ENCODE assay signal across 20 cellular contexts in the genomic region with DNA sequence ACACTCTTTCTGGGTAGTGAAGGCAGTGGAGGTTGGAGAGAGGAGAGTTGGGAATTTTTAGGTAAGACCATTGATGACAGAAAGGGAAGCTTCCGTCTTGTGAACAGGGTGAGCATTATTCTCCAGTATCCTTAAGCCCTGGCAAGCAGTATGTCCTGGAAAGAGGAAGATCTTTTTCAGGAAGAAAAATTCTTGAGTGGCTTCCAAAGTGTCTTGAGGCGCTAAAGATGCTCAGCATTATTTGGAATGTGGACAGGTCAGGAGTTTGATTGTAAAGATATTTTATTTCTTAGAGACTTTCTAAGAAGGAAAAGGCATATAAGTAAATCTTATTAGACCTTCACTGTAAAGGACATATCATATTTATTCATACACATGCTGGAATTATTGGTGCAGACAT. TPM values are rescaled to one million over a fixed set of nuclear protein-coding genes. Genes with fewer than 3 reads are reported as not detected.
DNase-seq lines count a peak whose midpoint lies in the region; ATAC-seq, FAIRE-seq and TF ChIP-seq lines count a peak whose summit lies in the region.
"Had no signal": no experiment of that assay in that cellular context is flagged by ENCODE, and none has a peak within 500 bp of the region (broad histone marks: within the 10 kb centered on the region; RNA-seq: fewer than 3 reads in every experiment).

No MANE protein-coding gene starts in this region.

- H3K36me3 ChIP-seq in HepG2 (replicated peaks in 1 of 2; ENCODE audit: control insufficient read depth in 1 of 2, insufficient read depth in 2 of 2, low read length in 2 of 2) (peaks cover 36 to 59% of the 10 kb centered on the region in 2 experiments), right lobe of liver (peaks cover 0 to 62% (median 40%) of the 10 kb centered on the region in 4 donors), IMR-90 (ENCODE audit: control insufficient read depth, insufficient read depth, low read length) (no peaks in the 10 kb centered on the region), kidney (ENCODE audit: control insufficient read depth in 1 of 2, insufficient read depth in 2 of 2, low read length in 2 of 2) (peaks cover 21 to 33% of the 10 kb centered on the region in 2 donors)
- H3K36me3 ChIP-seq: BLaER1 had no signal

- no peak for TF ChIP-seq RAD21 in HepG2 (CRISPR knock-in tag; IDR thresholded peaks at IDR 0.05)
- no peak for TF ChIP-seq RAD21 in IMR-90 (IDR thresholded peaks at IDR 0.05; ENCODE audit: low read length)

- WGBS in HepG2 (ENCODE audit: low lambda C conversion rate) = 98% methylated on average over 2 of the region's 2 CpGs
- 88% methylated on average over 2 of the region's 2 CpGs for whole genome bisulfite sequencing in right lobe of liver (ENCODE audit: insufficient coverage, low coverage, low lambda C conversion rate, missing lambda C conversion rate)
- 100% methylated on average over 1 of the region's 2 CpGs; no CpG with 5 or more reads in 1 of the 2 experiments for WGBS in IMR-90 (ENCODE audit: extremely low coverage in 2 of 2, insufficient read length in 1 of 2), 2 experiments

- in situ Hi-C loops in HepG2 (cut with HindIII; ENCODE audit: extremely low pct_ligation_motif_present, low pct_unique_long_range_greater_than_20kb) (no loop called here), IMR-90 (cut with MboI; ENCODE audit: low sequenced_read_pairs) (no loop called here)

- no peaks in the 10 kb centered on the region for H3K9me3 ChIP-seq in HepG2 (ENCODE audit: low read length)
- H3K9me3 ChIP-seq in right lobe of liver = no peaks in the 10 kb centered on the region
- H3K9me3 ChIP-seq in IMR-90 (ENCODE audit: control insufficient read depth, insufficient read depth, low read length) = no peaks in the 10 kb centered on the region
- H3K9me3 ChIP-seq in kidney (ENCODE audit: control insufficient read depth in 1 of 2, low read length in 2 of 2) = no peaks in the 10 kb centered on the region
- H3K9me3 ChIP-seq: BLaER1 had no signal

- no peak overlapping the region for H4K91ac ChIP-seq in IMR-90 (ENCODE audit: insufficient read depth, low read depth, low read length)

- peak overlapping the region; percentile 43 for H3K27ac Mint-ChIP-seq in progenitor cell of endocrine pancreas
- no peak overlapping the region for H3K27ac Mint-ChIP-seq in activated T-helper 17 cell treated with anti-CD3 and anti-CD28 coated beads, Interleukin-2, amount 50 U/mL, for 72 hours
- H3K27ac Mint-ChIP-seq: B cell; CD8-positive, alpha-beta memory T cell; GM23338; H9 had no signal

- no peak overlapping the region for H3K23ac ChIP-seq in IMR-90 (ENCODE audit: low read depth, low read length)

- no peak overlapping the region for H2BK5ac ChIP-seq in IMR-90 (ENCODE audit: low read depth, low read length, poor library complexity, severe bottlenecking)

- TF ChIP-seq EP300 in HepG2 (IDR thresholded peaks at IDR 0.05; ENCODE audit: low read depth in 2 of 2, low read length in 2 of 2) = no peak
- TF ChIP-seq EP300 in HepG2 (CRISPR knock-in tag; IDR thresholded peaks at IDR 0.05; ENCODE audit: borderline replicate concordance) = no peak

- H3K36me3 Mint-ChIP-seq in progenitor cell of endocrine pancreas (ENCODE audit: insufficient read depth) = peaks cover 6% of the 10 kb centered on the region
- no peaks in the 10 kb centered on the region for H3K36me3 Mint-ChIP-seq in activated T-helper 17 cell treated with anti-CD3 and anti-CD28 coated beads, Interleukin-2, amount 50 U/mL, for 72 hours (ENCODE audit: low read depth)

- FAIRE-seq in HepG2 (lab: Jason Lieb, UNC) (no peak), kidney (lab: Jason Lieb, UNC) (no peak)
- FAIRE-seq: GM12878 had no signal

- no peak overlapping the region for H3K4me3 Mint-ChIP-seq in progenitor cell of endocrine pancreas (ENCODE audit: low read depth)
- no peak overlapping the region for H3K4me3 Mint-ChIP-seq in activated T-helper 17 cell treated with anti-CD3 and anti-CD28 coated beads, Interleukin-2, amount 50 U/mL, for 72 hours
- H3K4me3 Mint-ChIP-seq: B cell; CD4-positive, CD25-positive, alpha-beta regulatory T cell; CD8-positive, alpha-beta memory T cell; GM23338; H9 had no signal

- H2AFZ ChIP-seq in HepG2 (ENCODE audit: low read length) (no peak overlapping the region), IMR-90 (replicated peaks; ENCODE audit: low read length, poor library complexity) (no peak overlapping the region)
- H2AFZ ChIP-seq: GM23338 had no signal

- peaks cover 25% of the 10 kb centered on the region for H3K4me1 ChIP-seq in HepG2 (ENCODE audit: insufficient read depth, low read length)
- H3K4me1 ChIP-seq in right lobe of liver = peaks cover 0 to 1% (median 0%) of the 10 kb centered on the region in 4 donors
- H3K4me1 ChIP-seq in IMR-90 (ENCODE audit: control insufficient read depth, insufficient read depth, low read length) = peaks cover 11% of the 10 kb centered on the region
- H3K4me1 ChIP-seq in kidney (ENCODE audit: control insufficient read depth in 1 of 2, insufficient read depth in 1 of 2, low read depth in 1 of 2, low read length in 2 of 2) = no peaks in the 10 kb centered on the region
- H3K4me1 ChIP-seq: BLaER1 had no signal

- no peaks in the 10 kb centered on the region for H3K27me3 ChIP-seq in HepG2 (ENCODE audit: control insufficient read depth in 1 of 2, insufficient read depth in 2 of 2, low read length in 2 of 2)
- H3K27me3 ChIP-seq in right lobe of liver = no peaks in the 10 kb centered on the region
- no peaks in the 10 kb centered on the region for H3K27me3 ChIP-seq in IMR-90 (ENCODE audit: control insufficient read depth, insufficient read depth, low read length)
- H3K27me3 ChIP-seq: BLaER1 had no signal

- H3K14ac ChIP-seq in IMR-90 (replicated peaks; ENCODE audit: low read depth, low read length) = no peak overlapping the region; the same call in 1 of the 2 replicates

- no peak overlapping the region; the same call in 1 of the 2 replicates for H3K4ac ChIP-seq in IMR-90 (ENCODE audit: low read depth, low read length)

- H3K27ac ChIP-seq in HepG2 (ENCODE audit: extremely low read length, insufficient read depth, low read length) (no peak overlapping the region), right lobe of liver (no peak overlapping the region), IMR-90 (ENCODE audit: insufficient read depth, low read length) (no peak overlapping the region), kidney (ENCODE audit: low read depth in 2 of 2, low read length in 2 of 2) (no peak overlapping the region)
- H3K27ac ChIP-seq: BLaER1, C4-2B had no signal

- no peak overlapping the region for H3K4me2 ChIP-seq in HepG2 (ENCODE audit: low read depth, low read length)
- no peak overlapping the region for H3K4me2 ChIP-seq in IMR-90 (ENCODE audit: low read depth, low read length)
- H3K4me2 ChIP-seq: BLaER1, GM23338 had no signal

- BruUV-seq in HepG2 (replicated peaks; lab: Mats Ljungman, UMichigan) (TSS peak; percentile 29), IMR-90 (replicated peaks; lab: Mats Ljungman, UMichigan) (no TSS peak)

- no peak overlapping the region for H2BK120ac ChIP-seq in IMR-90 (ENCODE audit: low read depth, low read length)

- H2BK15ac ChIP-seq in IMR-90 (ENCODE audit: low read depth, low read length) = 0 out of 3 replicates have a peak overlapping the region, but pooled peaks have one; percentile 43

- peaks cover 14% of the 10 kb centered on the region; the same call in 1 of the 2 replicates for H3K9me1 ChIP-seq in IMR-90 (ENCODE audit: insufficient read depth, low read length)

- no peak overlapping the region for H2AK5ac ChIP-seq in IMR-90 (ENCODE audit: low read depth, low read length)

- no peaks in the 10 kb centered on the region; the same call in 1 of the 2 replicates for H4K20me1 ChIP-seq in HepG2 (ENCODE audit: insufficient read depth, low read length)
- no peaks in the 10 kb centered on the region for H4K20me1 ChIP-seq in IMR-90 (ENCODE audit: insufficient read depth, low read length)
- H4K20me1 ChIP-seq: BLaER1 had no signal

- H3K4me1 Mint-ChIP-seq in progenitor cell of endocrine pancreas (ENCODE audit: low read depth) = no peaks in the 10 kb centered on the region
- peaks cover 5% of the 10 kb centered on the region for H3K4me1 Mint-ChIP-seq in activated T-helper 17 cell treated with anti-CD3 and anti-CD28 coated beads, Interleukin-2, amount 50 U/mL, for 72 hours
- H3K4me1 Mint-ChIP-seq: B cell; CD4-positive, CD25-positive, alpha-beta regulatory T cell; CD8-positive, alpha-beta memory T cell; GM23338; H9 had no signal

- H2AK9ac ChIP-seq in IMR-90 (replicated peaks; ENCODE audit: low read depth, low read length, poor library complexity) = no peak overlapping the region

- POLR2A ChIA-PET in HepG2 (lab: Yijun Ruan, JAX) (no interaction called here), IMR-90 (lab: Charles Lee; ENCODE audit: unreplicated experiment) (no interaction called here)

- H4K8ac ChIP-seq in IMR-90 (ENCODE audit: low read depth in 2 of 2, low read length in 2 of 2) = peak overlapping the region in 1 of 2 experiments; percentile 15; a peak in 1 of 4 replicates

- H3K9ac ChIP-seq in HepG2 (ENCODE audit: insufficient read depth, low read depth, low read length) (no peak overlapping the region), IMR-90 (ENCODE audit: low read depth, low read length) (no peak overlapping the region), kidney (ENCODE audit: low read length in 2 of 2) (no peak overlapping the region)
- H3K9ac ChIP-seq: BLaER1 had no signal

- no peak for TF ChIP-seq POLR2A in HepG2 (IDR thresholded peaks at IDR 0.05; ENCODE audit: insufficient read depth in 1 of 2, low read depth in 2 of 2, low read length in 2 of 2)
- no peak for TF ChIP-seq POLR2A in right lobe of liver (IDR thresholded peaks at IDR 0.05)
- TF ChIP-seq POLR2A in IMR-90 (IDR thresholded peaks at IDR 0.05; ENCODE audit: low read depth, low read length) = no peak

- H2BK20ac ChIP-seq in IMR-90 (ENCODE audit: low read depth, low read length) = no peak overlapping the region

- H3K9me3 Mint-ChIP-seq in progenitor cell of endocrine pancreas (ENCODE audit: low read depth) = peaks cover 5% of the 10 kb centered on the region
- no peaks in the 10 kb centered on the region for H3K9me3 Mint-ChIP-seq in activated T-helper 17 cell treated with anti-CD3 and anti-CD28 coated beads, Interleukin-2, amount 50 U/mL, for 72 hours
- H3K9me3 Mint-ChIP-seq: CD4-positive, CD25-positive, alpha-beta regulatory T cell; CD8-positive, alpha-beta memory T cell had no signal

- TF ChIP-seq CTCF in HepG2 (CRISPR knock-in tag; IDR thresholded peaks at IDR 0.05) = no peak
- no peak for TF ChIP-seq CTCF in right lobe of liver (IDR thresholded peaks at IDR 0.05)
- TF ChIP-seq CTCF in IMR-90 (conservative IDR thresholded peaks at IDR 0.05; ENCODE audit: low read depth, low read length) = no peak
- no peak for TF ChIP-seq CTCF in progenitor cell of endocrine pancreas (IDR thresholded peaks at IDR 0.05; ENCODE audit: unreplicated experiment)
- no peak for TF ChIP-seq CTCF in kidney (IDR thresholded peaks at IDR 0.05; ENCODE audit: borderline replicate concordance, extremely low read depth, insufficient read depth)

- DNase-seq in HepG2 (ENCODE audit: low spot score) (no peak), right lobe of liver (no peak), EH (ENCODE audit: low read depth) (peak; percentile 54), IMR-90 (no peak), progenitor cell of endocrine pancreas (ENCODE audit: low spot score, unreplicated experiment) (no peak), NCI-H2196 treated with DMSO at 0.1 percent for 48 hours (lab: John Stamatoyannopoulos, UW; ENCODE audit: unreplicated experiment) (no peak), kidney (no peak)
- DNase-seq: Calu3; CD4-positive, CD25-positive, alpha-beta regulatory T cell; CD8-positive, alpha-beta memory T cell; DND-41; EL; GDM1; H9 had no signal

- no peak overlapping the region for H3K4me3 ChIP-seq in HepG2 (replicated peaks in 1 of 3; ENCODE audit: insufficient read depth in 1 of 3, low read depth in 2 of 3, low read length in 3 of 3)
- no peak overlapping the region for H3K4me3 ChIP-seq in right lobe of liver
- no peak overlapping the region for H3K4me3 ChIP-seq in IMR-90 (ENCODE audit: insufficient read depth, low read depth, low read length)
- H3K4me3 ChIP-seq in kidney (ENCODE audit: low read length in 2 of 2) = no peak overlapping the region
- H3K4me3 ChIP-seq: BLaER1, GM12878, GM23338 had no signal

- dilution Hi-C loops in IMR-90 (cut with HindIII; ENCODE audit: low sequenced_read_pairs, unreplicated experiment) = no loop called here

- CTCF ChIA-PET in HepG2 (lab: Yijun Ruan, JAX; ENCODE audit: low intra/inter-chr PET ratio, low total read pairs) = no interaction called here
- CTCF ChIA-PET in IMR-90 (lab: Yijun Ruan, JAX) = no interaction called here

- intact Hi-C loops in HepG2 (cut with micrococcal nuclease; ENCODE audit: unreplicated experiment) (no loop called here), right lobe of liver (cut with DNase I) (no loop called here), IMR-90 (cut with micrococcal nuclease) (no loop called here), kidney (cut with DNase I) (no loop called here)

- no peaks in the 10 kb centered on the region; a peak in 1 of 4 replicates for H3K79me1 ChIP-seq in IMR-90 (ENCODE audit: low read depth in 1 of 2, low read length in 2 of 2)

- H3K27me3 Mint-ChIP-seq in progenitor cell of endocrine pancreas = no peaks in the 10 kb centered on the region
- no peaks in the 10 kb centered on the region for H3K27me3 Mint-ChIP-seq in activated T-helper 17 cell treated with anti-CD3 and anti-CD28 coated beads, Interleukin-2, amount 50 U/mL, for 72 hours
- H3K27me3 Mint-ChIP-seq: B cell; CD4-positive, CD25-positive, alpha-beta regulatory T cell; CD8-positive, alpha-beta memory T cell had no signal

- no peaks in the 10 kb centered on the region for H3K79me2 ChIP-seq in HepG2 (ENCODE audit: insufficient read depth, low read length)

- ATAC-seq in HepG2 (no peak; the same call in 2 of the 3 replicates), right lobe of liver (no peak), IMR-90 (ENCODE audit: low read depth) (no peak)
- ATAC-seq in activated T-helper 17 cell treated with anti-CD3 and anti-CD28 coated beads, Interleukin-2, amount 50 U/mL, for 72 hours (replicated peaks) = no peak
- ATAC-seq: GM12878, GM23338 had no signal

- H3K56ac ChIP-seq in IMR-90 (ENCODE audit: extremely low read depth, insufficient read depth, low read length) = no peak overlapping the region

- no peak overlapping the region for H3K18ac ChIP-seq in IMR-90 (ENCODE audit: low read depth, low read length)

- no peak overlapping the region for H4K5ac ChIP-seq in IMR-90 (ENCODE audit: low read depth, low read length)

RNA-seq across cellular contexts. Expression of a gene that starts 54.3 kb away (rescaled TPM):
- 69.6 and 181 TPM in 2 replicates for total RNA-seq in HepG2 (2016; rRNA removed; fragmentation: Illumina TruSeq; extraction: Trizol)
- total RNA-seq in HepG2 (2016; cell fraction: cytosol; rRNA removed; fragmentation: Illumina TruSeq; extraction: Trizol; ENCODE audit: low read depth) = 31.3 and 40.8 TPM in 2 replicates
- total RNA-seq in HepG2 (2016; cell fraction: insoluble cytoplasmic fraction; rRNA removed; fragmentation: Illumina TruSeq; extraction: Trizol) = 67.7 and 182 TPM in 2 replicates
- total RNA-seq in HepG2 (2016; cell fraction: membrane; rRNA removed; fragmentation: Illumina TruSeq; extraction: Trizol) = 50.0 and 56.1 TPM in 2 replicates
- total RNA-seq in HepG2 (2016; cell fraction: nucleus; rRNA removed; fragmentation: Illumina TruSeq; extraction: Trizol) = 355 and 375 TPM in 2 replicates
- 494 and 497 TPM in 2 replicates for polyA plus RNA-seq in HepG2 (2011; rRNA removed)
- 143 and 146 TPM in 2 replicates for polyA plus RNA-seq in HepG2 (2011; cell fraction: cytosol; rRNA removed)
- 1,936 and 2,090 TPM in 2 replicates for polyA plus RNA-seq in HepG2 (2011; cell fraction: nucleus; rRNA removed)
- 190 and 211 TPM in 2 replicates for polyA plus RNA-seq in HepG2 (2012)
- 15.4 and 16.6 TPM in 2 replicates for polyA plus RNA-seq in HepG2 (2016; cell fraction: cytosol; fragmentation: Illumina TruSeq; extraction: Trizol; ENCODE audit: low read depth)
- 60.6 and 62.7 TPM in 2 replicates for polyA plus RNA-seq in HepG2 (2016; cell fraction: insoluble cytoplasmic fraction; fragmentation: Illumina TruSeq; extraction: Trizol; ENCODE audit: low read depth)
- polyA plus RNA-seq in HepG2 (2016; cell fraction: membrane; fragmentation: Illumina TruSeq; extraction: Trizol; ENCODE audit: low read depth) = 30.7 and 37.6 TPM in 2 replicates
- 729 and 777 TPM in 2 replicates for polyA plus RNA-seq in HepG2 (2016; cell fraction: nucleus; fragmentation: Illumina TruSeq; extraction: Trizol; ENCODE audit: insufficient read depth, low read depth)
- polyA minus RNA-seq in HepG2 (2011; rRNA and poly(A)+ RNA removed; ENCODE audit: low replicate concordance) = 436 and 561 TPM in 2 replicates
- polyA minus RNA-seq in HepG2 (2011; cell fraction: cytosol; rRNA and poly(A)+ RNA removed) = 86.9 and 93.4 TPM in 2 replicates
- polyA minus RNA-seq in HepG2 (2011; cell fraction: nucleus; rRNA and poly(A)+ RNA removed) = 718 and 929 TPM in 2 replicates
- total RNA-seq in right lobe of liver = 100 to 1,000 TPM; 136 to 372 (median 156) TPM
- total RNA-seq in IMR-90 (2012; rRNA removed) = 0.28 and 0.36 TPM in 2 replicates
- polyA plus RNA-seq in IMR-90 (2012; rRNA removed) = 0.21 and 0.22 TPM in 2 replicates
- 0.05 TPM in 2 replicates for polyA plus RNA-seq in IMR-90 (2012; cell fraction: cytosol; rRNA removed)
- polyA plus RNA-seq in IMR-90 (2012; cell fraction: nucleus; rRNA removed; ENCODE audit: low replicate concordance) = 0.40 and 0.83 TPM in 2 replicates
- 0.75 and 0.89 TPM in 2 replicates for total RNA-seq in progenitor cell of endocrine pancreas
- total RNA-seq in activated T-helper 17 cell treated with anti-CD3 and anti-CD28 coated beads, Interleukin-2, amount 50 U/mL, for 72 hours = 1 to 10 TPM; 2.4 to 3.2 TPM
- 2.3 TPM for total RNA-seq in kidney
- 15.4 TPM for polyA plus RNA-seq in kidney (ENCODE audit: insufficient read depth, low read depth, low replicate concordance)
